8 cellular contexts compared by ENCODE assay signal in genomic region chr17:3913531-3914318, GRCh38. TPM values are rescaled to one million over a fixed set of nuclear protein-coding genes. Genes with fewer than 3 reads are reported as not detected.
DNase-seq lines count a peak whose midpoint lies in the region; ATAC-seq and TF ChIP-seq lines count a peak whose summit lies in the region.

No MANE protein-coding gene starts in this region.

- no peaks in the 10 kb centered on the region for H3K36me3 Mint-ChIP-seq in chondrocyte (ENCODE audit: low read depth)

- no peaks in the 10 kb centered on the region for H3K9me3 ChIP-seq in liver (ENCODE audit: control insufficient read depth in 4 of 4, low read length in 3 of 4)

- peak overlapping the region; percentile 5 for H3K4me3 ChIP-seq in GM12875 (ENCODE audit: low read depth, low read length)
- no peak overlapping the region for H3K4me3 ChIP-seq in liver (ENCODE audit: low read depth in 1 of 3, low read length in 3 of 3)

- no peaks in the 10 kb centered on the region for H3K9me3 Mint-ChIP-seq in chondrocyte (ENCODE audit: low read depth)

- H3K27me3 ChIP-seq in liver (ENCODE audit: control insufficient read depth in 4 of 4, insufficient read depth in 4 of 4, low read length in 3 of 4): no peaks in the 10 kb centered on the region

- no peaks in the 10 kb centered on the region for H3K36me3 ChIP-seq in liver (ENCODE audit: control insufficient read depth in 4 of 4, insufficient read depth in 3 of 4, low read depth in 1 of 4, low read length in 3 of 4)

- H3K4me3 Mint-ChIP-seq in chondrocyte (ENCODE audit: unreplicated experiment): no peak overlapping the region

- peaks cover 0 to 4% (median 2%) of the 10 kb centered on the region in 4 donors for H3K4me1 ChIP-seq in liver (ENCODE audit: control insufficient read depth in 4 of 4, insufficient read depth in 4 of 4, low read length in 3 of 4)

- peak overlapping the region in 1 of 2 donors; percentile 36 for H3K9ac ChIP-seq in liver (ENCODE audit: low read depth in 1 of 2, low read length in 2 of 2)

- H3K27ac Mint-ChIP-seq in chondrocyte (ENCODE audit: unreplicated experiment): no peak overlapping the region

- TF ChIP-seq CTCF in GM12875 (IDR thresholded peaks at IDR 0.05; ENCODE audit: borderline replicate concordance, insufficient read depth, low read depth, low read length) (peak; percentile 99), chondrocyte (IDR thresholded peaks at IDR 0.05) (peak; percentile 95), liver (IDR thresholded peaks at IDR 0.05; ENCODE audit: low read depth, low read length, missing input control) (peak; percentile 91)

- WGBS in liver: 29% methylated on average over 17 of the region's 17 CpGs

- ATAC-seq in HG02610 (IDR thresholded peaks at IDR 0.05; ENCODE audit: unreplicated experiment) (peak; percentile 29), GM21360 (IDR thresholded peaks at IDR 0.05; ENCODE audit: unreplicated experiment) (no peak)

- H3K4me1 Mint-ChIP-seq in chondrocyte (ENCODE audit: low read depth): no peaks in the 10 kb centered on the region

- no peak overlapping the region for H3K27ac ChIP-seq in liver (ENCODE audit: low read depth in 1 of 2, low read length in 2 of 2)

- DNase-seq in NCI-H2227 (lab: John Stamatoyannopoulos, UW; ENCODE audit: unreplicated experiment) (peak; percentile 69), chondrocyte (ENCODE audit: low spot score) (no peak)
- peak; percentile 89 for DNase-seq in activated CD4-positive, alpha-beta T cell treated with anti-CD3 and anti-CD28 coated beads for 48 hours
- peak; percentile 82 for DNase-seq in stimulated activated CD4-positive, alpha-beta T cell treated with anti-CD3 and anti-CD28 coated beads, Interleukin-4, amount 100 ng/mL, for 24 hours

- no peaks in the 10 kb centered on the region for H3K27me3 Mint-ChIP-seq in chondrocyte (ENCODE audit: low read depth)

- TF ChIP-seq RAD21 in liver (IDR thresholded peaks at IDR 0.05): peak; percentile 85 to 95

TF ChIP-seq in liver, 16 proteins besides CTCF, POLR2A, EP300 and RAD21:
- TF ChIP-seq FOXA1 (IDR thresholded peaks at IDR 0.05): no peak
- no peak for TF ChIP-seq RXRA (IDR thresholded peaks at IDR 0.05)
- TF ChIP-seq ZBTB33 (IDR thresholded peaks at IDR 0.05): no peak
- no peak for TF ChIP-seq EGR1 (IDR thresholded peaks at IDR 0.05; ENCODE audit: low read depth in 2 of 2)
- TF ChIP-seq JUND (IDR thresholded peaks at IDR 0.05): no peak
- TF ChIP-seq, protein P1, sequence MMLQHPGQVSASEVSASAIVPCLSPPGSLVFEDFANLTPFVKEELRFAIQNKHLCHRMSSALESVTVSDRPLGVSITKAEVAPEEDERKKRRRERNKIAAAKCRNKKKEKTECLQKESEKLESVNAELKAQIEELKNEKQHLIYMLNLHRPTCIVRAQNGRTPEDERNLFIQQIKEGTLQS (IDR thresholded peaks at IDR 0.05): no peak
- no peak for TF ChIP-seq HNF4G (IDR thresholded peaks at IDR 0.05)
- no peak for TF ChIP-seq HNF4A (conservative IDR thresholded peaks at IDR 0.05)
- no peak for TF ChIP-seq NR2F2 (IDR thresholded peaks at IDR 0.05)
- TF ChIP-seq GABPA (IDR thresholded peaks at IDR 0.05 in 1 of 2, conservative IDR thresholded peaks at IDR 0.05 in 1 of 2): no peak
- TF ChIP-seq, protein P2, sequence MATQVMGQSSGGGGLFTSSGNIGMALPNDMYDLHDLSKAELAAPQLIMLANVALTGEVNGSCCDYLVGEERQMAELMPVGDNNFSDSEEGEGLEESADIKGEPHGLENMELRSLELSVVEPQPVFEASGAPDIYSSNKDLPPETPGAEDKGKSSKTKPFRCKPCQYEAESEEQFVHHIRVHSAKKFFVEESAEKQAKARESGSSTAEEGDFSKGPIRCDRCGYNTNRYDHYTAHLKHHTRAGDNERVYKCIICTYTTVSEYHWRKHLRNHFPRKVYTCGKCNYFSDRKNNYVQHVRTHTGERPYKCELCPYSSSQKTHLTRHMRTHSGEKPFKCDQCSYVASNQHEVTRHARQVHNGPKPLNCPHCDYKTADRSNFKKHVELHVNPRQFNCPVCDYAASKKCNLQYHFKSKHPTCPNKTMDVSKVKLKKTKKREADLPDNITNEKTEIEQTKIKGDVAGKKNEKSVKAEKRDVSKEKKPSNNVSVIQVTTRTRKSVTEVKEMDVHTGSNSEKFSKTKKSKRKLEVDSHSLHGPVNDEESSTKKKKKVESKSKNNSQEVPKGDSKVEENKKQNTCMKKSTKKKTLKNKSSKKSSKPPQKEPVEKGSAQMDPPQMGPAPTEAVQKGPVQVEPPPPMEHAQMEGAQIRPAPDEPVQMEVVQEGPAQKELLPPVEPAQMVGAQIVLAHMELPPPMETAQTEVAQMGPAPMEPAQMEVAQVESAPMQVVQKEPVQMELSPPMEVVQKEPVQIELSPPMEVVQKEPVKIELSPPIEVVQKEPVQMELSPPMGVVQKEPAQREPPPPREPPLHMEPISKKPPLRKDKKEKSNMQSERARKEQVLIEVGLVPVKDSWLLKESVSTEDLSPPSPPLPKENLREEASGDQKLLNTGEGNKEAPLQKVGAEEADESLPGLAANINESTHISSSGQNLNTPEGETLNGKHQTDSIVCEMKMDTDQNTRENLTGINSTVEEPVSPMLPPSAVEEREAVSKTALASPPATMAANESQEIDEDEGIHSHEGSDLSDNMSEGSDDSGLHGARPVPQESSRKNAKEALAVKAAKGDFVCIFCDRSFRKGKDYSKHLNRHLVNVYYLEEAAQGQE (IDR thresholded peaks at IDR 0.05): no peak
- no peak for TF ChIP-seq YY1 (IDR thresholded peaks at IDR 0.05)
- TF ChIP-seq, protein P3, sequence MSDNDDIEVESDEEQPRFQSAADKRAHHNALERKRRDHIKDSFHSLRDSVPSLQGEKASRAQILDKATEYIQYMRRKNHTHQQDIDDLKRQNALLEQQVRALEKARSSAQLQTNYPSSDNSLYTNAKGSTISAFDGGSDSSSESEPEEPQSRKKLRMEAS (IDR thresholded peaks at IDR 0.05): no peak
- no peak for TF ChIP-seq SP1 (IDR thresholded peaks at IDR 0.05)
- TF ChIP-seq TAF1 (conservative IDR thresholded peaks at IDR 0.05): no peak
- no peak for TF ChIP-seq FOXA2 (IDR thresholded peaks at IDR 0.05)

RNA-seq across cellular contexts. Expression of gene P2RX1, which starts 2.5 kb away (rescaled TPM):
- total RNA-seq in chondrocyte (not detected in 3 replicates), liver (1 to 10 TPM in 1 of 2 donors, under 1 TPM in 1; 0.75 to 5.2 TPM)
- polyA plus RNA-seq in liver: under 1 TPM; 0.44 to 0.53 TPM

RNA-seq across cellular contexts. Expression of gene CAMKK1, which starts 20.9 kb away (rescaled TPM):
- 5.0 to 8.0 TPM (median 5.1 TPM) in 3 replicates for total RNA-seq in chondrocyte
- total RNA-seq in liver: under 1 TPM; 0.51 to 0.67 TPM
- under 1 TPM; 0.24 to 0.48 TPM for polyA plus RNA-seq in liver

RNA-seq across cellular contexts. Expression of gene ATP2A3, which starts 50.5 kb away (rescaled TPM):
- total RNA-seq in chondrocyte (0.53 to 1.7 TPM (median 1.5 TPM) in 3 replicates), liver (10 to 100 TPM in 1 of 2 donors, 1 to 10 TPM in 1; 4.6 to 17.1 TPM)
- polyA plus RNA-seq in liver: 1 to 10 TPM; 1.4 to 1.8 TPM
